Comparison of ENCODE assay signal across 8 cellular contexts in genomic region chr13:79481685-79482052, GRCh38. TPM values are rescaled to one million over a fixed set of nuclear protein-coding genes. Genes with fewer than 3 reads are reported as not detected.
DNase-seq lines count a peak whose midpoint lies in the region; ATAC-seq, FAIRE-seq and TF ChIP-seq lines count a peak whose summit lies in the region.

No MANE protein-coding gene starts in this region.

- H3K27ac ChIP-seq in RWPE1, result peak overlapping the region; percentile 94

- no peaks in the 10 kb centered on the region for H3K9me3 Mint-ChIP-seq in activated naive CD8-positive, alpha-beta T cell treated with anti-CD3 and anti-CD28 coated beads for 36 hours
- peaks cover 0 to 2% (median 0%) of the 10 kb centered on the region in 6 donors for H3K9me3 Mint-ChIP-seq in immature natural killer cell

- DNase-seq in GM18507 (ENCODE audit: extremely low spot score, insufficient read length, low read depth), result no peak
- DNase-seq in RWPE1 (ENCODE audit: low spot score), result peak; percentile 35
- DNase-seq in activated naive CD8-positive, alpha-beta T cell treated with anti-CD3 and anti-CD28 coated beads for 36 hours, result peak; percentile 60
- DNase-seq in immature natural killer cell, result peak in 2 of 3 donors; percentile 47 to 48
- peak; percentile 48 to 52 for DNase-seq in stimulated activated CD4-positive, alpha-beta T cell treated with anti-CD3 and anti-CD28 coated beads, Interleukin-2, amount 100 ng/mL, for 48 hours
- DNase-seq in HuH-7.5 (ENCODE audit: low spot score), result no peak
- DNase-seq in GOT3 (lab: John Stamatoyannopoulos, UW), result no peak

- H3K36me3 Mint-ChIP-seq in activated naive CD8-positive, alpha-beta T cell treated with anti-CD3 and anti-CD28 coated beads for 36 hours, result peaks cover 14% of the 10 kb centered on the region
- H3K36me3 Mint-ChIP-seq in immature natural killer cell, result peaks cover 0 to 6% (median 0%) of the 10 kb centered on the region in 3 donors

- CTCF ChIA-PET in RWPE1 (lab: Yijun Ruan, JAX), result interaction anchor here (0.5 to 2.0 kb wide), 7 partner anchors 48 to 150 kb away, joined by 3 to 8 read pairs (median 3); no protein-coding TSS in a partner anchor

- TF ChIP-seq CTCF in RWPE1 (conservative IDR thresholded peaks at IDR 0.05; ENCODE audit: low read depth), result no peak

- peaks cover 52% of the 10 kb centered on the region for H3K4me1 Mint-ChIP-seq in activated naive CD8-positive, alpha-beta T cell treated with anti-CD3 and anti-CD28 coated beads for 36 hours
- peaks cover 31 to 41% of the 10 kb centered on the region in 2 donors for H3K4me1 Mint-ChIP-seq in immature natural killer cell

- peak; percentile 52 for FAIRE-seq in GM18507 (lab: Jason Lieb, UNC)

- peaks cover 20% of the 10 kb centered on the region for H3K27me3 Mint-ChIP-seq in activated naive CD8-positive, alpha-beta T cell treated with anti-CD3 and anti-CD28 coated beads for 36 hours
- H3K27me3 Mint-ChIP-seq in immature natural killer cell (ENCODE audit: low read depth in 3 of 3), result peaks cover 14 to 21% (median 21%) of the 10 kb centered on the region in 3 donors

- POLR2A ChIA-PET in RWPE1 (lab: Yijun Ruan, JAX; ENCODE audit: low non-redundant PET), result interaction anchor here (0.6 to 1.3 kb wide), 4 partner anchors 29 to 290 kb away, joined by 3 to 9 read pairs (median 5); no protein-coding TSS in a partner anchor

- peak overlapping the region; percentile 88 for H3K4me3 Mint-ChIP-seq in activated naive CD8-positive, alpha-beta T cell treated with anti-CD3 and anti-CD28 coated beads for 36 hours
- peak overlapping the region; percentile 87 to 96 (median 92) for H3K4me3 Mint-ChIP-seq in immature natural killer cell

- H3K27ac Mint-ChIP-seq in activated naive CD8-positive, alpha-beta T cell treated with anti-CD3 and anti-CD28 coated beads for 36 hours, result peak overlapping the region; percentile 90
- H3K27ac Mint-ChIP-seq in immature natural killer cell, result peak overlapping the region; percentile 68 to 98 (median 92)

- ATAC-seq in HG02840 (IDR thresholded peaks at IDR 0.05; ENCODE audit: low FRiP score, unreplicated experiment), result peak; percentile 22

RNA-seq across cellular contexts. Expression of gene NDFIP2, which starts 0.7 kb away (rescaled TPM):
- total RNA-seq in activated naive CD8-positive, alpha-beta T cell treated with anti-CD3 and anti-CD28 coated beads for 36 hours, result 10 to 100 TPM; 47.6 to 48.8 TPM
- polyA plus RNA-seq in immature natural killer cell, result 1 to 10 TPM; 2.6 to 6.1 (median 5.6) TPM

Comparison
In these comparisons a context has a peak if more than half of its experiments do, and no peak if none do; other contexts are left out.
1. DNase-seq: peak in RWPE1 (single experiment), activated naive CD8-positive, alpha-beta T cell treated with anti-CD3 and anti-CD28 coated beads for 36 hours (single experiment), immature natural killer cell (2 of 3) and stimulated activated CD4-positive, alpha-beta T cell treated with anti-CD3 and anti-CD28 coated beads, Interleukin-2, amount 100 ng/mL, for 48 hours (2 of 2); none in GM18507 (single experiment), HuH-7.5 (single experiment) and GOT3 (single experiment).